ENCODE assay signal across 7 cellular contexts in the genomic region with DNA sequence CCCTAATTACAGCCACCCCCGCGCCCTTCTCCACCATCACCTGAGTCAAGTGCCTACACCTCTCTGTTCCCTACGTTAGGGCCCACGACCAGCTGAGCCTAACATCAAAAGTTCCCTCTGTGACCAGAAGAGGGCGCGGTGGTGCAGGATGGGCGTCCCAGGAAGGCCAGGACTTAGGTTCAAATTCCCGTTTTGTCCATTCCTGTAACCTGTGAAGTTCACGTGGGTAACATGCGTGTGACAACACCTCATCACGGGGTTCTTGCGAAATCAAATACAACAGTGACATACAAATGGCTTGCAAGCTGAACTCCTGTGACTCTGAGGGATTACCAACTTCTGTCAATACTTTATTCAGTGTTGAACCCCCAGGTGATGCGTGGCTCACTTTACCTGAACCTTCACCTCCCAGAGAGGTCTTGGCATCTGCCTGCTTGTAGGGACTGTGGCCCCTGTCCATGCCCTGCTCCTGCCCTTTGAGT.
DNase-seq lines count a peak whose midpoint lies in the region; ATAC-seq, FAIRE-seq and TF ChIP-seq lines count a peak whose summit lies in the region.

No MANE protein-coding gene starts in this region.

- intact Hi-C loops in lower lobe of right lung (cut with DNase I), result no loop called here

- no peak for DNase-seq in GM12891 (ENCODE audit: insufficient read length, low spot score)
- DNase-seq in NCI-H1930 (lab: John Stamatoyannopoulos, UW), result peak; percentile 27 to 47
- DNase-seq in activated CD4-positive, CD25-positive, alpha-beta regulatory T cell treated with anti-CD3 and anti-CD28 coated beads, Interleukin-2, amount 50 U/mL, for 16 hours (ENCODE audit: low read depth, low spot score), result peak; percentile 52
- peak; percentile 49 for DNase-seq in cerebellum (ENCODE audit: low spot score)
- peak; percentile 68 for DNase-seq in lower lobe of right lung
- peak; percentile 85 for DNase-seq in stimulated activated CD8-positive, alpha-beta memory T cell treated with anti-CD3 and anti-CD28 coated beads, Interleukin-4, amount 100 ng/mL, for 48 hours
- no peak for DNase-seq in mesenteric fat pad (ENCODE audit: low spot score)

- no peak overlapping the region for H3K4me3 ChIP-seq in lower lobe of right lung

- no peaks in the 10 kb centered on the region for H3K27me3 ChIP-seq in lower lobe of right lung (ENCODE audit: low read depth)

- H3K4me1 ChIP-seq in lower lobe of right lung, result peaks cover 38% of the 10 kb centered on the region

- H3K9me3 ChIP-seq in lower lobe of right lung, result no peaks in the 10 kb centered on the region

- peak; percentile 78 to 81 for ATAC-seq in lower lobe of right lung

- peak overlapping the region; percentile 71 for H3K27ac ChIP-seq in lower lobe of right lung

- peak; percentile 85 for FAIRE-seq in GM12891 (lab: Jason Lieb, UNC)

- peak; percentile 89 for TF ChIP-seq CTCF in lower lobe of right lung (IDR thresholded peaks at IDR 0.05)

- TF ChIP-seq POLR2A in GM12891 (IDR thresholded peaks at IDR 0.05; ENCODE audit: low read depth, low read length), result no peak

- H3K36me3 ChIP-seq in lower lobe of right lung, result no peaks in the 10 kb centered on the region

TF ChIP-seq in GM12891, 5 proteins besides CTCF, POLR2A, EP300 and RAD21:
- no peak for TF ChIP-seq PAX5 (IDR thresholded peaks at IDR 0.05; ENCODE audit: insufficient read depth, low read length, severe bottlenecking)
- TF ChIP-seq POU2F2 (IDR thresholded peaks at IDR 0.05; ENCODE audit: low read depth, low read length), result no peak
- TF ChIP-seq SPI1 (IDR thresholded peaks at IDR 0.05; ENCODE audit: low read depth, low read length), result no peak
- no peak for TF ChIP-seq TAF1 (IDR thresholded peaks at IDR 0.05; ENCODE audit: low read depth, low read length)
- TF ChIP-seq POLR2AphosphoS5 (IDR thresholded peaks at IDR 0.05; ENCODE audit: low read depth, low read length), result no peak

Comparison
In these comparisons a context has a peak if more than half of its experiments do, and no peak if none do; other contexts are left out.
1. DNase-seq: peak in NCI-H1930 (2 of 2), activated CD4-positive, CD25-positive, alpha-beta regulatory T cell treated with anti-CD3 and anti-CD28 coated beads, Interleukin-2, amount 50 U/mL, for 16 hours (single experiment), cerebellum (single experiment), lower lobe of right lung (single experiment) and stimulated activated CD8-positive, alpha-beta memory T cell treated with anti-CD3 and anti-CD28 coated beads, Interleukin-4, amount 100 ng/mL, for 48 hours (single experiment); none in GM12891 (single experiment) and mesenteric fat pad (single experiment).